Comparison of ENCODE assay signal across 20 cellular contexts in the genomic region with DNA sequence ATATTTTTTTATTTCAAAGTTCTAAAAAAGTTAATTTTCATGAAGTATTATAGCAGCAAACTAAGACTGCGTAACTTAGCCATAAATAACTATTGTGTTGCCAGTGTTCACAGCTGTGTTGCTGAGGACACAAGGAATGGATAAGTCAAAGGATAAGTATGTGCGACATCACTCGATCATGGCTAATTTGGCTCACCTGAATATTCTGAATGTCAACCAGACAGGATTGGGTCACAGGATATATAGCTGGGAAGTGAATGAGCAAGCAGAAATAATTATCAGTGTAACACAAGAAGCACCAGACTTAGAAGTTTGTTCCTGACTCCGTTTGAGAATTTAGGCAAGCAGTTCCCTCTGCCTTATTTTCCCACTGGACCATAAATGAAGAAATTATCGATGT. TPM values are rescaled to one million over a fixed set of nuclear protein-coding genes. Genes with fewer than 3 reads are reported as not detected.
DNase-seq lines count a peak whose midpoint lies in the region; ATAC-seq, FAIRE-seq and TF ChIP-seq lines count a peak whose summit lies in the region.
"Had no signal": no experiment of that assay in that cellular context is flagged by ENCODE, and none has a peak within 500 bp of the region (broad histone marks: within the 10 kb centered on the region; RNA-seq: fewer than 3 reads in every experiment).

No MANE protein-coding gene starts in this region.

- H2AFZ ChIP-seq in PC-3 (ENCODE audit: low read length), result no peak overlapping the region
- H2AFZ ChIP-seq in trophoblast cell (ENCODE audit: insufficient read depth, low read length, poor library complexity), result no peak overlapping the region

- H4K8ac ChIP-seq in trophoblast cell (ENCODE audit: low read depth, low read length), result no peak overlapping the region

- WGBS in trophoblast cell (ENCODE audit: extremely low coverage, insufficient coverage, insufficient read length), result no CpG with 5 or more reads among the region's 5 CpGs

- H3F3A ChIP-seq in PC-3 (ENCODE audit: low read length, unreplicated experiment), result peaks cover 4% of the 10 kb centered on the region

- no peak overlapping the region for H4K91ac ChIP-seq in trophoblast cell (ENCODE audit: low read depth, low read length)

- no peak overlapping the region for H3K9ac ChIP-seq in PC-3 (ENCODE audit: low read length)
- H3K9ac ChIP-seq in trophoblast cell (ENCODE audit: low read length), result no peak overlapping the region

- peaks cover 29% of the 10 kb centered on the region for H3K4me1 ChIP-seq in PC-3 (ENCODE audit: insufficient read depth, low read length)
- H3K4me1 ChIP-seq in trophoblast cell (ENCODE audit: control insufficient read depth in 1 of 2, insufficient read depth in 2 of 2, low read length in 2 of 2), result no peaks in the 10 kb centered on the region

- POLR2A ChIA-PET in PC-3 (lab: Charles Lee; ENCODE audit: unreplicated experiment), result no interaction called here

- DNase-seq in H54 (ENCODE audit: insufficient read length, low spot score) (no peak), PC-3 (peak; percentile 37), epithelial cell of esophagus (ENCODE audit: low read depth) (peak; percentile 70), trophoblast cell (peak; percentile 20 to 71), NOMO-1 treated with DMSO at 0.1 percent for 48 hours (lab: John Stamatoyannopoulos, UW; ENCODE audit: unreplicated experiment) (no peak), epidermal melanocyte (ENCODE audit: insufficient read length, low spot score) (no peak), H4 (ENCODE audit: low spot score) (no peak)
- DNase-seq: AML-193; COR-L47; DMS153; HCEC 1CT; MM.1S; NCI-H1092 treated with DMSO at 0.1 percent for 48 hours; NCI-H345; NCI-H526; NK-92 treated with Interleukin-12 subunit alpha and Interleukin-12 subunit beta, amount 100 ng/mL, for 24 hours; OCI-M1 had no signal

- H3K14ac ChIP-seq in trophoblast cell (ENCODE audit: low read length), result no peak overlapping the region

- no peak overlapping the region for H2BK120ac ChIP-seq in trophoblast cell (ENCODE audit: insufficient read depth, low read length, poor library complexity)

- no peaks in the 10 kb centered on the region for H3K79me1 ChIP-seq in trophoblast cell (ENCODE audit: low read length)

- peak; percentile 98 for FAIRE-seq in H54 (lab: Jason Lieb, UNC)
- FAIRE-seq: HepG2 had no signal

- H4K12ac ChIP-seq in trophoblast cell (ENCODE audit: low read depth, low read length), result no peak overlapping the region

- no peaks in the 10 kb centered on the region for H3K27me3 ChIP-seq in PC-3 (ENCODE audit: low read length)
- H3K27me3 ChIP-seq in trophoblast cell (ENCODE audit: insufficient read depth, low read length), result no peaks in the 10 kb centered on the region
- H3K27me3 ChIP-seq: SJSA1 had no signal

- no peak overlapping the region for H3K18ac ChIP-seq in trophoblast cell (ENCODE audit: low read length)

- H3K9me3 ChIP-seq in PC-3 (ENCODE audit: low read length), result no peaks in the 10 kb centered on the region
- no peaks in the 10 kb centered on the region for H3K9me3 ChIP-seq in trophoblast cell (ENCODE audit: insufficient read depth, low read depth, low read length)
- H3K9me3 ChIP-seq: SJSA1 had no signal

- intact Hi-C loops in PC-3 (cut with micrococcal nuclease), result no loop called here

- no peaks in the 10 kb centered on the region for H4K20me1 ChIP-seq in PC-3 (ENCODE audit: low read length)

- ATAC-seq in PC-3 (no peak), HG03280 (IDR thresholded peaks at IDR 0.05; ENCODE audit: unreplicated experiment) (no peak)
- ATAC-seq: HepG2 had no signal

- no TSS peak for BruUV-seq in PC-3 (replicated peaks; lab: Mats Ljungman, UMichigan)

- TF ChIP-seq CTCF in PC-3 (conservative IDR thresholded peaks at IDR 0.05; ENCODE audit: low read depth, low read length), result no peak
- TF ChIP-seq CTCF in epithelial cell of esophagus (IDR thresholded peaks at IDR 0.05; ENCODE audit: insufficient read depth, low read depth, low read length, missing control alignments), result no peak

- H3K79me2 ChIP-seq in PC-3 (ENCODE audit: low read length) (no peaks in the 10 kb centered on the region), trophoblast cell (ENCODE audit: control insufficient read depth, insufficient read depth, low read length, poor library complexity) (no peaks in the 10 kb centered on the region)

- CTCF ChIA-PET in PC-3 (lab: Charles Lee), result no interaction called here

- H2BK12ac ChIP-seq in trophoblast cell (ENCODE audit: low read length), result no peak overlapping the region

- H3K36me3 ChIP-seq in PC-3 (ENCODE audit: low read depth, low read length), result no peaks in the 10 kb centered on the region
- H3K36me3 ChIP-seq in trophoblast cell (ENCODE audit: control insufficient read depth in 1 of 2, insufficient read depth in 2 of 2, low read length in 2 of 2), result no peaks in the 10 kb centered on the region
- H3K36me3 ChIP-seq: SJSA1 had no signal

- H3K27ac ChIP-seq in PC-3 (ENCODE audit: low read length) (no peak overlapping the region), trophoblast cell (ENCODE audit: low read depth, low read length) (no peak overlapping the region)
- H3K27ac ChIP-seq: SJSA1 had no signal

- H3K23ac ChIP-seq in trophoblast cell (ENCODE audit: low read length), result no peak overlapping the region

- H3K9me2 ChIP-seq in PC-3 (replicated peaks; ENCODE audit: low read length), result no peaks in the 10 kb centered on the region

- no peak overlapping the region for H3K4me3 ChIP-seq in PC-3 (ENCODE audit: low read length)
- no peak overlapping the region for H3K4me3 ChIP-seq in epithelial cell of esophagus (ENCODE audit: low read length)
- no peak overlapping the region for H3K4me3 ChIP-seq in trophoblast cell (ENCODE audit: low read depth, low read length)
- H3K4me3 ChIP-seq: SJSA1 had no signal

- no peak for TF ChIP-seq POLR2A in H54 (IDR thresholded peaks at IDR 0.05; ENCODE audit: low read depth, low read length)

- H3K4ac ChIP-seq in trophoblast cell (ENCODE audit: low read depth, low read length), result no peak overlapping the region

- H3K4me2 ChIP-seq in PC-3 (ENCODE audit: low read length), result no peak overlapping the region
- H3K4me2 ChIP-seq in trophoblast cell (ENCODE audit: low read length), result no peak overlapping the region

- no peak overlapping the region for H2AK5ac ChIP-seq in trophoblast cell (ENCODE audit: low read length)

- no peak overlapping the region for H2BK5ac ChIP-seq in trophoblast cell (ENCODE audit: low read depth, low read length, poor library complexity)

RNA-seq across cellular contexts. Expression of a gene that starts 33.9 kb away (rescaled TPM):
- 8.9 and 9.4 TPM in 2 replicates for total RNA-seq in PC-3 (2014; rRNA removed)
- polyA plus RNA-seq in trophoblast cell (2013), result 0.03 and 0.10 TPM in 2 replicates
- 0.12 TPM in 2 replicates for total RNA-seq in H4 (2014; rRNA removed; shearing (Covaris generic))
- total RNA-seq: HepG2 had no signal

RNA-seq across cellular contexts. Expression of a gene that starts 35.3 kb away (rescaled TPM):
- 0.75 and 2.6 TPM in 2 replicates for total RNA-seq in PC-3 (2014; rRNA removed)
- not detected in 2 replicates for polyA plus RNA-seq in trophoblast cell (2013)
- 0.76 and 1.3 TPM in 2 replicates for total RNA-seq in H4 (2014; rRNA removed; shearing (Covaris generic))
- total RNA-seq: HepG2 had no signal
- polyA plus RNA-seq: HepG2 had no signal

Comparison
In these comparisons a context has a peak if more than half of its experiments do, and no peak if none do; other contexts are left out.
1. DNase-seq: peak in PC-3 (single experiment), epithelial cell of esophagus (single experiment) and trophoblast cell (2 of 2); none in H54 (single experiment), NOMO-1 treated with DMSO at 0.1 percent for 48 hours (single experiment), epidermal melanocyte (single experiment) and H4 (single experiment).